In genomic region chr13:101576452-101576851, GRCh38 we compare ENCODE assay signal across 16 cellular contexts.
A peak's percentile ranks its signal among the peaks of the same experiment; 100 is the strongest.
DNase-seq lines count a peak whose midpoint lies in the region; ATAC-seq, FAIRE-seq and TF ChIP-seq lines count a peak whose summit lies in the region.
"Had no signal": no experiment of that assay in that cellular context is flagged by ENCODE, and none has a peak within 500 bp of the region (broad histone marks: within the 10 kb centered on the region; RNA-seq: fewer than 3 reads in every experiment).

No MANE protein-coding gene starts in this region.

- no peak for ATAC-seq in GM19023 (IDR thresholded peaks at IDR 0.05; ENCODE audit: unreplicated experiment)
- ATAC-seq: activated CD8-positive, alpha-beta T cell treated with anti-CD3 and anti-CD28 coated beads for 36 hours; GM23338; natural killer cell treated with Interleukin-12 subunit alpha and Interleukin-12 subunit beta and Interleukin-15 and Interleukin-18, amount 100 ng/mL, for 72 hours had no signal

- peaks cover 5% of the 10 kb centered on the region for H3K27me3 Mint-ChIP-seq in nephron progenitor cell (ENCODE audit: low read depth, poor library complexity)

- H3K9ac ChIP-seq in kidney (ENCODE audit: low read length in 2 of 2) = no peak overlapping the region

- no peaks in the 10 kb centered on the region for H3K4me1 ChIP-seq in kidney (ENCODE audit: control insufficient read depth in 1 of 2, insufficient read depth in 1 of 2, low read depth in 1 of 2, low read length in 2 of 2)

- no peak for FAIRE-seq in kidney (lab: Jason Lieb, UNC)

- no peak for TF ChIP-seq CTCF in cardiac fibroblast (IDR thresholded peaks at IDR 0.05; ENCODE audit: low read depth, low read length)
- TF ChIP-seq CTCF in nephron progenitor cell (IDR thresholded peaks at IDR 0.05) = no peak
- no peak for TF ChIP-seq CTCF in kidney (IDR thresholded peaks at IDR 0.05; ENCODE audit: borderline replicate concordance, extremely low read depth, insufficient read depth)

- no peak overlapping the region for H3K27ac ChIP-seq in kidney (ENCODE audit: low read depth in 2 of 2, low read length in 2 of 2)
- H3K27ac ChIP-seq: right atrium auricular region had no signal

- H3K4me3 Mint-ChIP-seq in nephron progenitor cell = no peak overlapping the region
- H3K4me3 Mint-ChIP-seq: activated CD8-positive, alpha-beta T cell treated with anti-CD3 and anti-CD28 coated beads for 36 hours; GM23338; natural killer cell treated with Interleukin-12 subunit alpha and Interleukin-12 subunit beta and Interleukin-15 and Interleukin-18, amount 100 ng/mL, for 72 hours had no signal

- H3K36me3 ChIP-seq in kidney (ENCODE audit: control insufficient read depth in 1 of 2, insufficient read depth in 2 of 2, low read length in 2 of 2) = no peaks in the 10 kb centered on the region
- H3K36me3 ChIP-seq: right atrium auricular region had no signal

- intact Hi-C loops in kidney (cut with DNase I) = no loop called here

- H3K9me3 ChIP-seq in kidney (ENCODE audit: control insufficient read depth in 1 of 2, low read length in 2 of 2) = no peaks in the 10 kb centered on the region
- H3K9me3 ChIP-seq: right atrium auricular region had no signal

- no peaks in the 10 kb centered on the region for H3K9me3 Mint-ChIP-seq in nephron progenitor cell
- H3K9me3 Mint-ChIP-seq: activated CD8-positive, alpha-beta T cell treated with anti-CD3 and anti-CD28 coated beads for 36 hours; GM23338; natural killer cell treated with Interleukin-12 subunit alpha and Interleukin-12 subunit beta and Interleukin-15 and Interleukin-18, amount 100 ng/mL, for 72 hours had no signal

- no peak overlapping the region for H3K4me3 ChIP-seq in cardiac fibroblast (replicated peaks in 1 of 2; ENCODE audit: low read depth in 2 of 2, low read length in 2 of 2)
- H3K4me3 ChIP-seq in kidney (ENCODE audit: low read length in 2 of 2) = no peak overlapping the region
- H3K4me3 ChIP-seq: GM23338, right atrium auricular region had no signal

- peaks cover 36% of the 10 kb centered on the region for H3K4me1 Mint-ChIP-seq in nephron progenitor cell

- H3K27ac Mint-ChIP-seq in nephron progenitor cell = peak overlapping the region; percentile 2
- H3K27ac Mint-ChIP-seq: activated CD8-positive, alpha-beta T cell treated with anti-CD3 and anti-CD28 coated beads for 36 hours; GM23338; natural killer cell treated with Interleukin-12 subunit alpha and Interleukin-12 subunit beta and Interleukin-15 and Interleukin-18, amount 100 ng/mL, for 72 hours had no signal

- no peaks in the 10 kb centered on the region for H3K36me3 Mint-ChIP-seq in nephron progenitor cell (ENCODE audit: low read depth)
- H3K36me3 Mint-ChIP-seq: natural killer cell treated with Interleukin-12 subunit alpha and Interleukin-12 subunit beta and Interleukin-15 and Interleukin-18, amount 100 ng/mL, for 72 hours had no signal

- DNase-seq in Daoy (ENCODE audit: low read depth) (peak; percentile 8), NCI-H69 (lab: John Stamatoyannopoulos, UW) (peak; percentile 24), cardiac fibroblast (ENCODE audit: low read depth in 2 of 2) (peak; percentile 13 to 78), nephron progenitor cell (no peak), foreskin melanocyte (no peak), kidney (no peak)
- DNase-seq: activated CD8-positive, alpha-beta T cell treated with anti-CD3 and anti-CD28 coated beads for 36 hours; anterior cingulate cortex; C1 segment of cervical spinal cord; DMS79; NCI-H345; substantia nigra had no signal

Comparison
In these comparisons a context has a peak if more than half of its experiments do, and no peak if none do; other contexts are left out.
1. DNase-seq: peak in Daoy (single experiment), NCI-H69 (single experiment) and cardiac fibroblast (2 of 2); none in nephron progenitor cell (single experiment), foreskin melanocyte (single experiment) and kidney (single experiment).